In the genomic region with DNA sequence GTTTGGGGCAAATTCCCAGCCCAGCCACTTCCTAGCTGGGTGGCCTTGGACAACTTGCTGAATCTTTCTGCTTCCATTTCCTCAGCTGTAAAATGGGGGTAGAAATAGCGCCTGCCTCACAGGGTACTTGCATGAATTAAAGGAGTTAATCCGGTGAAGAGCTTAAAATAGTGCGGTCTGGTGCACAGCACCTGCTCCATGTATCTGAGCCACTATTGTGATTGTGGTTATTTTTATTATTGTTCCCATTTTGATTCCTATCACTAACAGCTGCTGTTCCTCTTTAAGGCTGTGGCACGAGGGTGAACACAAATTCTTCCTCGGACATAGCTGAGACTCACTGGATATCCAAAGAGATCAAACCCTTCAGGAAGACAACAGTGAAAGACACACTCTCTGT, we compare ENCODE assay signal across 21 cellular contexts.
"Had no signal": no experiment of that assay in that cellular context is flagged by ENCODE, and none has a peak within 500 bp of the region (broad histone marks: within the 10 kb centered on the region; RNA-seq: fewer than 3 reads in every experiment).

No MANE protein-coding gene starts in this region.

- H3K27ac Mint-ChIP-seq: activated naive CD8-positive, alpha-beta T cell; activated T-helper 2 cell treated with anti-CD3 and anti-CD28 coated beads, Interferon-gamma antibody, Interleukin-2, Interleukin-4, amounts not matched to agents 10 μg/mL and 5 μg/mL and 100 μg/mL, durations not matched to agents 14 hours and 24 hours and 36 hours; natural killer cell; stimulated activated naive B cell treated with anti-CD40 and anti-IgM and Interleukin-4, amounts not matched to agents 10 μg/mL and 1 μg/mL and 100 μg/mL, for 72 hours; WTC11 had no signal

- H3K27me3 Mint-ChIP-seq: activated naive CD8-positive, alpha-beta T cell had no signal

- H3K4me3 ChIP-seq: lung, ovary, psoas muscle, skin epidermis, transverse colon had no signal

- H3K27ac ChIP-seq: foreskin keratinocyte, ovary, psoas muscle, skin epidermis, transverse colon had no signal

- H3K4me3 Mint-ChIP-seq: activated naive CD8-positive, alpha-beta T cell; activated T-cell treated with anti-CD3 and anti-CD28 coated beads, Interleukin-2, amount 50 U/mL, for 4 hours; natural killer cell; stimulated activated naive B cell treated with anti-CD40 and anti-IgM and Interleukin-4, amounts not matched to agents 10 μg/mL and 1 μg/mL and 100 μg/mL, for 72 hours; WTC11 had no signal

- ATAC-seq: activated T-cell treated with anti-CD3 and anti-CD28 coated beads, Interleukin-2, amount 50 U/mL, for 4 hours; foreskin keratinocyte; left lobe of liver; natural killer cell; right cardiac atrium; stimulated activated naive B cell treated with anti-CD40 and anti-IgM and Interleukin-4, amounts not matched to agents 10 μg/mL and 1 μg/mL and 100 μg/mL, for 72 hours had no signal

- H3K9me3 ChIP-seq: ovary, psoas muscle, transverse colon had no signal

- H3K9me3 Mint-ChIP-seq: activated T-cell treated with anti-CD3 and anti-CD28 coated beads, Interleukin-2, amount 50 U/mL, for 4 hours; activated T-helper 2 cell treated with anti-CD3 and anti-CD28 coated beads, Interferon-gamma antibody, Interleukin-2, Interleukin-4, amounts not matched to agents 10 μg/mL and 5 μg/mL and 100 μg/mL, durations not matched to agents 14 hours and 24 hours and 36 hours; natural killer cell; stimulated activated naive B cell treated with anti-CD40 and anti-IgM and Interleukin-4, amounts not matched to agents 10 μg/mL and 1 μg/mL and 100 μg/mL, for 72 hours; WTC11 had no signal

- H3K27me3 ChIP-seq: ovary, transverse colon had no signal

- H3K36me3 ChIP-seq: ovary, transverse colon had no signal

- H3K4me1 ChIP-seq: foreskin keratinocyte had no signal

- DNase-seq: activated CD4-positive, alpha-beta T cell treated with anti-CD3 and anti-CD28 coated beads for 4 hours; activated CD4-positive, alpha-beta T cell treated with anti-CD3 and anti-CD28 coated beads, Interleukin-2, amount 50 U/mL, for 48 hours; activated naive CD4-positive, alpha-beta T cell; activated T-cell treated with anti-CD3 and anti-CD28 coated beads, Interleukin-2, amount 50 U/mL, for 4 hours; cortex of kidney; foreskin keratinocyte; kidney; natural killer cell; ovary; psoas muscle; right cardiac atrium; stimulated activated CD4-positive, alpha-beta T cell treated with anti-CD3 and anti-CD28 coated beads, Interleukin-2, amount 100 ng/mL, for 24 hours; stimulated activated naive B cell treated with anti-CD40 and anti-IgM and Interleukin-4, amounts not matched to agents 10 μg/mL and 1 μg/mL and 100 μg/mL, for 72 hours; T-helper 1 cell; transverse colon had no signal

- H3K36me3 Mint-ChIP-seq: activated naive CD8-positive, alpha-beta T cell; natural killer cell; stimulated activated naive B cell treated with anti-CD40 and anti-IgM and Interleukin-4, amounts not matched to agents 10 μg/mL and 1 μg/mL and 100 μg/mL, for 72 hours; WTC11 had no signal
